ENCODE assay signal across 8 cellular contexts in the genomic region with DNA sequence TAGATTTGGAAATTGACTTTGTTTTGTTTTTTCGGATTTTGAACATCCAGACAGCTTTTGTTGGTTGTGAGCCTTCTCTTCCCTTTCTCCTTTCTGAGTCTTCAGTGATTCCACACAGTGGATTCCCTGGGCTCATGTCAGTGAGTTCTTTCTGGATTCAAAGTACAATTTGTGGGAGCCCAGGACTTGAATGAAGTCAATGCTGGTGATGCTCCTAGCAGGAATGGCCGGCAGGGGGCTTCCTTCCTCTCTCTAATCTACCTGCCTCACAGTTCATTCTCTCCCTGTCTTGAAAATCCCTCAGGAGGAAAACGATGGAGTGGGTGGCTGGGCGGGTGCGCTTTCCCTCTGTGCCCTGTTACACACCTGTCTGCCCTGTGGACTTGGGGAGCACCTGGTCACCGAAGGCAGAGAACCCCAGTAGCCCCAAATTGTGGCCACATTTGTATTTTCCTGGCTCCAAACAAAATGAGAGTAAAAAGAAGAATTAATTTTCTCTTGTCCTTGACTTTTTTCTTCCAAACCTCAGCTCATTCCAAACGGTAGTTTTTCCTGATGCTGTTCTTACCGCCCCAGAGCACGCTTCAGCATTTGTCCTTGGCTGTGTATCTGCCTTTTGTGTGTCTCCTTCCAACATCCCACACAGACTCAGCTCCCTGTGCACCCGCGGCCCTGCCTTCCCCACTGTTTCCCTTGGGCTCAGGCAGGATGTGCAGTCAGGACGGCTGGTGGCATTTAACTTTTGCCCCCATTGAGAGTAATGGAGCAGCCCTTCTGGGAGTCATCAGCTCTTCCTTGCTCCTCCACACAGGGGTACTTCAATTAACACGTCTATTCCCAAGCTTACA.
DNase-seq lines count a peak whose midpoint lies in the region; ATAC-seq and TF ChIP-seq lines count a peak whose summit lies in the region.

No MANE protein-coding gene starts in this region.

- H3K9me3 ChIP-seq in OCI-LY1 (ENCODE audit: low read length) (no peaks in the 10 kb centered on the region), Peyer's patch (no peaks in the 10 kb centered on the region)

- no peak overlapping the region for H3K4me2 ChIP-seq in OCI-LY1 (ENCODE audit: low read length)

- CTCF ChIA-PET in AG04449 (lab: Yijun Ruan, JAX): interaction anchor here (0.9 to 6.8 kb wide), 10 partner anchors 12 to 448 kb away, joined by 3 to 50 read pairs (median 5); no protein-coding TSS in a partner anchor

- H3K9ac ChIP-seq in OCI-LY1 (ENCODE audit: low read length): no peak overlapping the region

- TF ChIP-seq POLR2A in Peyer's patch (IDR thresholded peaks at IDR 0.05): no peak

- H3K79me2 ChIP-seq in OCI-LY1 (ENCODE audit: insufficient read depth, low read length): no peaks in the 10 kb centered on the region

- DNase-seq in AG04449 (ENCODE audit: low read depth, low spot score): no peak
- peak in 1 of 2 donors; percentile 9 for DNase-seq in foreskin keratinocyte
- DNase-seq in GOT3 (lab: John Stamatoyannopoulos, UW): no peak
- DNase-seq in Peyer's patch: no peak
- DNase-seq in NOMO-1 treated with dmso at 0.1 percent for 144 hours (lab: John Stamatoyannopoulos, UW; ENCODE audit: unreplicated experiment): no peak

- POLR2A ChIA-PET in AG04449 (lab: Yijun Ruan, JAX): no interaction called here

- ATAC-seq in foreskin keratinocyte: peak; percentile 48
- ATAC-seq in GM21825 (IDR thresholded peaks at IDR 0.05; ENCODE audit: unreplicated experiment): no peak

- H3K4me3 ChIP-seq in AG04449 (ENCODE audit: low read depth, low read length) (no peak overlapping the region), GM12875 (ENCODE audit: low read depth, low read length) (no peak overlapping the region), OCI-LY1 (ENCODE audit: low read depth, low read length, poor library complexity, severe bottlenecking) (no peak overlapping the region), Peyer's patch (no peak overlapping the region)

- peak; percentile 61 for TF ChIP-seq CTCF in AG04449 (IDR thresholded peaks at IDR 0.05; ENCODE audit: insufficient read depth, low read length, missing control alignments)
- peak; percentile 73 for TF ChIP-seq CTCF in GM12875 (IDR thresholded peaks at IDR 0.05; ENCODE audit: borderline replicate concordance, insufficient read depth, low read depth, low read length)
- TF ChIP-seq CTCF in OCI-LY1 (IDR thresholded peaks at IDR 0.05; ENCODE audit: low read length): peak; percentile 52
- peak; percentile 68 for TF ChIP-seq CTCF in foreskin keratinocyte (conservative IDR thresholded peaks at IDR 0.05)
- TF ChIP-seq CTCF in Peyer's patch (IDR thresholded peaks at IDR 0.05): peak in 3 of 6 experiments; percentile 13 to 24 (median 13)

- no peak overlapping the region for H2AFZ ChIP-seq in OCI-LY1 (ENCODE audit: low read length)

- H3K4me1 ChIP-seq in OCI-LY1 (ENCODE audit: insufficient read depth, low read length, severe bottlenecking) (no peaks in the 10 kb centered on the region), foreskin keratinocyte (no peaks in the 10 kb centered on the region), Peyer's patch (no peaks in the 10 kb centered on the region)

- no peaks in the 10 kb centered on the region for H3F3A ChIP-seq in OCI-LY1 (ENCODE audit: insufficient read depth, low read length)

- H3K27ac ChIP-seq in OCI-LY1 (ENCODE audit: low read depth, low read length, poor library complexity, severe bottlenecking) (no peak overlapping the region), foreskin keratinocyte (no peak overlapping the region), Peyer's patch (no peak overlapping the region)

- H3K27me3 ChIP-seq in OCI-LY1 (ENCODE audit: insufficient read depth, low read length): no peaks in the 10 kb centered on the region
- peaks cover 11% of the 10 kb centered on the region for H3K27me3 ChIP-seq in foreskin keratinocyte
- no peaks in the 10 kb centered on the region for H3K27me3 ChIP-seq in Peyer's patch

- no peaks in the 10 kb centered on the region for H3K9me2 ChIP-seq in OCI-LY1 (ENCODE audit: low read depth, low read length)

- H4K20me1 ChIP-seq in OCI-LY1 (ENCODE audit: insufficient read depth, low read length): no peaks in the 10 kb centered on the region

- H3K36me3 ChIP-seq in OCI-LY1 (ENCODE audit: insufficient read depth, low read length): no peaks in the 10 kb centered on the region
- H3K36me3 ChIP-seq in Peyer's patch: no peaks in the 10 kb centered on the region
